ENCODE assay signal across 2 cellular contexts in the genomic region with DNA sequence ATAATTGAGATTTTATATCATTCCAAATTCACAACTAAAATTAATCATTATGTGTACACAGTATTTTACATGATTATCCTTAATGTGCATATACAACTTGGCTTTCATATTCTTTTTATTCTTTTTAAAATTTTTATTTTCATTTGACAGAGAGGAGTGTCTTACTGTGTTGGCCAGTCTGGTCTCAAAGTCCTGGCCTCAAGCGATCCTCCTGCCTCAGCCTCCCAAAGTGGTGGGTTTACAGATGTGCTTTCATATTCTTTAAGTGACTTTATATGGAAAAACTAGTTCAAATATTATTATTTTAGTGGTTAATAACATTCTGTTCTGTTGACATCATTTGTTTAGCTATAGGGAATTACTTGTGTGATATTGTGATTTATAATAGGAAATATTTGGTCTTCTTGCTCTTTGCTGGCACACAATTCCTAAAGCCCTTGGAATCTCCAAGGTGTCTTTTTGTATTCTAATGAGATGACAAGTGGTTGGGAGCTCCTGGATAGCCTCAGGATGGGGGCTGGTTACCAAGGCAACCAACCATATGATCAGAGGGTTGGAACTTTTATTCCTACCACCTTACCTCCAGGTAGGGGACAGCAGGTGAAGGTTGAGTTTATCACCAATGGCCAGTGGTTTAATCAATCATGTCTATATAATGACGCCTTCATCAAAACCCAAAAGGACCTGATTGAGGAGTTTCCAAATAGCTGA.
TF ChIP-seq lines count a peak whose summit lies in the region.

No MANE protein-coding gene starts in this region.

TF ChIP-seq in GM23338, 12 proteins besides CTCF, POLR2A, EP300 and RAD21 (continues in another document):
- TF ChIP-seq EZH2phosphoT487 (IDR thresholded peaks at IDR 0.05; ENCODE audit: unreplicated experiment) (no peak), ETS1 (IDR thresholded peaks at IDR 0.05) (no peak), POLR2AphosphoS5 (IDR thresholded peaks at IDR 0.05; ENCODE audit: low read depth) (no peak), ZNF331 (CRISPR knock-in tag; IDR thresholded peaks at IDR 0.05; ENCODE audit: low read depth) (no peak), ZNF114 (CRISPR knock-in tag; IDR thresholded peaks at IDR 0.05) (no peak), ZNF462 (CRISPR knock-in tag; IDR thresholded peaks at IDR 0.05) (no peak), REST (IDR thresholded peaks at IDR 0.05; ENCODE audit: unreplicated experiment) (no peak), JUNB (IDR thresholded peaks at IDR 0.05; ENCODE audit: unreplicated experiment) (no peak)

TF ChIP-seq in H1, 55 proteins besides CTCF, POLR2A, EP300 and RAD21:
- TF ChIP-seq FOSL1 (IDR thresholded peaks at IDR 0.05; ENCODE audit: insufficient read depth, low read depth, low read length) (no peak), KDM1A (IDR thresholded peaks at IDR 0.05; ENCODE audit: borderline replicate concordance, low read length) (peak; percentile 61; the same call in 1 of the 2 replicates), NRF1 (IDR thresholded peaks at IDR 0.05; ENCODE audit: low read depth, low read length) (no peak), GABPA (IDR thresholded peaks at IDR 0.05; ENCODE audit: borderline replicate concordance, insufficient read depth, low read length) (no peak)
TF ChIP-seq in H1: peak in this region for 1.
